ENCODE assay signal across 1 cellular context in the genomic region with DNA sequence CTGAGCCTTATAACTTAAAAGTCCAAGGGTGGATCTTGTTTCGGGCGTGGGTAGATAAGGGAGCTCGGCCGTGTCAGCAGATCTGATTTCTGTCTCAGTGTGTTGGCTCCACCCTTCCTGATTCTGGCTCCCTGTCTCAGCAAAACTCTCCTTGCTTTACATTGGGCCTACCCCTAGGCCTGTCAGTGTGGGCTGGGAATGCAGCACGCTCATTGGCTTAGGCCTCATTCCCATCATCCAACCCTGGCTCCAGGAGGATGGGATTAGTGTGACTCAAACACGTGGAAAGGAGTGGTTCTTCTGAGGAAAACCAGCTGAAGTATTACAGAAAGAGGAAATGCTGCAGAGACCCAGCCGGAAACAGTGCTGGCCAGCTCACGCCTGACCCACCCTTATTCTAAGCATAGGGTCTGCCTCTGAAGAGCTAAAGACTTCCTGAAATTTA.
A peak's percentile ranks its signal among the peaks of the same experiment; 100 is the strongest.
TF ChIP-seq lines count a peak whose summit lies in the region.

No MANE protein-coding gene starts in this region.

TF ChIP-seq in K562, 482 proteins besides CTCF, POLR2A, EP300 and RAD21 (continued from another document and continues in another):
- TF ChIP-seq, protein P1, sequence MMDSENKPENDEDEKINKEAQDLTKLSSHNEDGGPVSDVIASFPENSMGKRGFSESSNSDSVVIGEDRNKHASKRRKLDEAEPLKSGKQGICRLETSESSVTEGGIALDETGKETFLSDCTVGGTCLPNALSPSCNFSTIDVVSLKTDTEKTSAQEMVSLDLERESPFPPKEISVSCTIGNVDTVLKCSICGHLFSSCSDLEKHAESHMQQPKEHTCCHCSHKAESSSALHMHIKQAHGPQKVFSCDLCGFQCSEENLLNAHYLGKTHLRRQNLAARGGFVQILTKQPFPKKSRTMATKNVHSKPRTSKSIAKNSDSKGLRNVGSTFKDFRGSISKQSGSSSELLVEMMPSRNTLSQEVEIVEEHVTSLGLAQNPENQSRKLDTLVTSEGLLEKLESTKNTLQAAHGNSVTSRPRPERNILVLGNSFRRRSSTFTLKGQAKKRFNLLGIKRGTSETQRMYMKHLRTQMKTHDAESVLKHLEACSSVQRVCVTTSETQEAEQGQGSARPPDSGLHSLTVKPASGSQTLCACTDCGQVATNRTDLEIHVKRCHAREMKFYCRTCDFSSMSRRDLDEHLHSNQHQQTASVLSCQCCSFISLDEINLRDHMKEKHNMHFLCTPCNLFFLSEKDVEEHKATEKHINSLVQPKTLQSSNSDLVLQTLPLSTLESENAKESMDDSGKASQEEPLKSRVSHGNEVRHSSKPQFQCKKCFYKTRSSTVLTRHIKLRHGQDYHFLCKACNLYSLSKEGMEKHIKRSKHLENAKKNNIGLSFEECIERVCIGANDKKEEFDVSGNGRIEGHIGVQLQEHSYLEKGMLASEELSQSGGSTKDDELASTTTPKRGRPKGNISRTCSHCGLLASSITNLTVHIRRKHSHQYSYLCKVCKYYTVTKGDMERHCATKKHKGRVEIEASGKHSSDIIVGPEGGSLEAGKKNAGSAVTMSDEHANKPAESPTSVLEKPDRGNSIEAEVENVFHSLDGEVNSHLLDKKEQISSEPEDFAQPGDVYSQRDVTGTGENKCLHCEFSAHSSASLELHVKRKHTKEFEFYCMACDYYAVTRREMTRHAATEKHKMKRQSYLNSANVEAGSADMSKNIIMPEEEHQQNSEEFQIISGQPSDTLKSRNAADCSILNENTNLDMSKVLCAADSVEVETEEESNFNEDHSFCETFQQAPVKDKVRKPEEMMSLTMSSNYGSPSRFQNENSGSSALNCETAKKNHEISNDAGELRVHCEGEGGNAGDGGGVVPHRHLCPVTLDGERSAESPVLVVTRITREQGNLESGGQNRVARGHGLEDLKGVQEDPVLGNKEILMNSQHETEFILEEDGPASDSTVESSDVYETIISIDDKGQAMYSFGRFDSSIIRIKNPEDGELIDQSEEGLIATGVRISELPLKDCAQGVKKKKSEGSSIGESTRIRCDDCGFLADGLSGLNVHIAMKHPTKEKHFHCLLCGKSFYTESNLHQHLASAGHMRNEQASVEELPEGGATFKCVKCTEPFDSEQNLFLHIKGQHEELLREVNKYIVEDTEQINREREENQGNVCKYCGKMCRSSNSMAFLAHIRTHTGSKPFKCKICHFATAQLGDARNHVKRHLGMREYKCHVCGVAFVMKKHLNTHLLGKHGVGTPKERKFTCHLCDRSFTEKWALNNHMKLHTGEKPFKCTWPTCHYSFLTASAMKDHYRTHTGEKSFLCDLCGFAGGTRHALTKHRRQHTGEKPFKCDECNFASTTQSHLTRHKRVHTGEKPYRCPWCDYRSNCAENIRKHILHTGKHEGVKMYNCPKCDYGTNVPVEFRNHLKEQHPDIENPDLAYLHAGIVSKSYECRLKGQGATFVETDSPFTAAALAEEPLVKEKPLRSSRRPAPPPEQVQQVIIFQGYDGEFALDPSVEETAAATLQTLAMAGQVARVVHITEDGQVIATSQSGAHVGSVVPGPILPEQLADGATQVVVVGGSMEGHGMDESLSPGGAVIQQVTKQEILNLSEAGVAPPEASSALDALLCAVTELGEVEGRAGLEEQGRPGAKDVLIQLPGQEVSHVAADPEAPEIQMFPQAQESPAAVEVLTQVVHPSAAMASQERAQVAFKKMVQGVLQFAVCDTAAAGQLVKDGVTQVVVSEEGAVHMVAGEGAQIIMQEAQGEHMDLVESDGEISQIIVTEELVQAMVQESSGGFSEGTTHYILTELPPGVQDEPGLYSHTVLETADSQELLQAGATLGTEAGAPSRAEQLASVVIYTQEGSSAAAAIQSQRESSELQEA (IDR thresholded peaks at IDR 0.05; ENCODE audit: low read depth): no peak
- TF ChIP-seq, protein P2, sequence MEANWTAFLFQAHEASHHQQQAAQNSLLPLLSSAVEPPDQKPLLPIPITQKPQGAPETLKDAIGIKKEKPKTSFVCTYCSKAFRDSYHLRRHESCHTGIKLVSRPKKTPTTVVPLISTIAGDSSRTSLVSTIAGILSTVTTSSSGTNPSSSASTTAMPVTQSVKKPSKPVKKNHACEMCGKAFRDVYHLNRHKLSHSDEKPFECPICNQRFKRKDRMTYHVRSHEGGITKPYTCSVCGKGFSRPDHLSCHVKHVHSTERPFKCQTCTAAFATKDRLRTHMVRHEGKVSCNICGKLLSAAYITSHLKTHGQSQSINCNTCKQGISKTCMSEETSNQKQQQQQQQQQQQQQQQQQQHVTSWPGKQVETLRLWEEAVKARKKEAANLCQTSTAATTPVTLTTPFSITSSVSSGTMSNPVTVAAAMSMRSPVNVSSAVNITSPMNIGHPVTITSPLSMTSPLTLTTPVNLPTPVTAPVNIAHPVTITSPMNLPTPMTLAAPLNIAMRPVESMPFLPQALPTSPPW (CRISPR knock-in tag; IDR thresholded peaks at IDR 0.05): no peak
- TF ChIP-seq ZNF133 (CRISPR knock-in tag; IDR thresholded peaks at IDR 0.05) (no peak), JUN (IDR thresholded peaks at IDR 0.05; ENCODE audit: borderline replicate concordance, low read depth, low read length) (no peak), JUN (CRISPR knock-in tag; IDR thresholded peaks at IDR 0.05; ENCODE audit: borderline replicate concordance) (no peak), TRIM28 (IDR thresholded peaks at IDR 0.05) (no peak), FIP1L1 (IDR thresholded peaks at IDR 0.05; ENCODE audit: low read depth, low read length, poor library complexity, severe bottlenecking) (no peak), NCOA1 (IDR thresholded peaks at IDR 0.05; ENCODE audit: low read depth) (no peak), KDM2B (CRISPR knock-in tag; IDR thresholded peaks at IDR 0.05) (no peak), XRCC3 (IDR thresholded peaks at IDR 0.05) (no peak), C11orf30 (IDR thresholded peaks at IDR 0.05; ENCODE audit: low read depth) (0 out of 2 replicates have a peak, but pooled peaks have one; percentile 21), ARID2 (IDR thresholded peaks at IDR 0.05) (no peak), XRCC4 (IDR thresholded peaks at IDR 0.05; ENCODE audit: extremely low read depth, insufficient read depth, insufficient read length) (no peak), HNRNPL (IDR thresholded peaks at IDR 0.05; ENCODE audit: low read depth, low read length) (no peak), ZFX (CRISPR knock-in tag; IDR thresholded peaks at IDR 0.05) (no peak), NEUROD1 (IDR thresholded peaks at IDR 0.05; ENCODE audit: borderline replicate concordance, low read depth, low read length, partially characterized antibody) (no peak), SREBF2 (CRISPR knock-in tag; IDR thresholded peaks at IDR 0.05) (no peak), KAT8 (IDR thresholded peaks at IDR 0.05; ENCODE audit: low read depth) (no peak), NBN (IDR thresholded peaks at IDR 0.05; ENCODE audit: low read depth) (no peak), ELF1 (tag; IDR thresholded peaks at IDR 0.05) (0 out of 2 replicates have a peak, but pooled peaks have one; percentile 3), CBX5 (IDR thresholded peaks at IDR 0.05; ENCODE audit: borderline replicate concordance, low read depth) (no peak), SNRNP70 (optimal IDR thresholded peaks at IDR 0.05; ENCODE audit: low read depth, low read length) (no peak), MAFK (IDR thresholded peaks at IDR 0.05; ENCODE audit: low read length) (peak; percentile 24; the same call in 1 of the 2 replicates), GABPA (tag; conservative IDR thresholded peaks at IDR 0.05; ENCODE audit: low read depth) (peak; percentile 67), MECOM (CRISPR knock-in tag; IDR thresholded peaks at IDR 0.05) (no peak), CHD2 (IDR thresholded peaks at IDR 0.05; ENCODE audit: low read depth, low read length) (no peak), DACH1 (IDR thresholded peaks at IDR 0.05; ENCODE audit: partially characterized antibody) (no peak), CXXC5 (CRISPR knock-in tag; IDR thresholded peaks at IDR 0.05) (peak; percentile 34; the same call in 1 of the 2 replicates), ZNF12 (CRISPR knock-in tag; IDR thresholded peaks at IDR 0.05) (no peak), ATF7 (IDR thresholded peaks at IDR 0.05) (no peak), SETDB1 (IDR thresholded peaks at IDR 0.05; ENCODE audit: low read length) (no peak), CREB1 (IDR thresholded peaks at IDR 0.05) (no peak), CREB1 (CRISPR knock-in tag; IDR thresholded peaks at IDR 0.05) (no peak), FOXJ3 (CRISPR knock-in tag; IDR thresholded peaks at IDR 0.05) (no peak), ETV1 (tag; conservative IDR thresholded peaks at IDR 0.05; ENCODE audit: low read depth) (no peak), TFAM (CRISPR knock-in tag; conservative IDR thresholded peaks at IDR 0.05) (no peak), ZC3H8 (IDR thresholded peaks at IDR 0.05) (no peak), CREBBP (IDR thresholded peaks at IDR 0.05; ENCODE audit: low read depth, low read length) (no peak), SIX5 (IDR thresholded peaks at IDR 0.05; ENCODE audit: borderline replicate concordance in 1 of 2, insufficient read depth in 1 of 2, low read depth in 1 of 2, low read length in 2 of 2) (no peak), HNRNPUL1 (IDR thresholded peaks at IDR 0.05; ENCODE audit: low read length) (no peak), KLF1 (tag; IDR thresholded peaks at IDR 0.05) (no peak)
- TF ChIP-seq, protein P3, sequence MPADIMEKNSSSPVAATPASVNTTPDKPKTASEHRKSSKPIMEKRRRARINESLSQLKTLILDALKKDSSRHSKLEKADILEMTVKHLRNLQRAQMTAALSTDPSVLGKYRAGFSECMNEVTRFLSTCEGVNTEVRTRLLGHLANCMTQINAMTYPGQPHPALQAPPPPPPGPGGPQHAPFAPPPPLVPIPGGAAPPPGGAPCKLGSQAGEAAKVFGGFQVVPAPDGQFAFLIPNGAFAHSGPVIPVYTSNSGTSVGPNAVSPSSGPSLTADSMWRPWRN (IDR thresholded peaks at IDR 0.05; ENCODE audit: low read depth): no peak
- TF ChIP-seq, protein P4, sequence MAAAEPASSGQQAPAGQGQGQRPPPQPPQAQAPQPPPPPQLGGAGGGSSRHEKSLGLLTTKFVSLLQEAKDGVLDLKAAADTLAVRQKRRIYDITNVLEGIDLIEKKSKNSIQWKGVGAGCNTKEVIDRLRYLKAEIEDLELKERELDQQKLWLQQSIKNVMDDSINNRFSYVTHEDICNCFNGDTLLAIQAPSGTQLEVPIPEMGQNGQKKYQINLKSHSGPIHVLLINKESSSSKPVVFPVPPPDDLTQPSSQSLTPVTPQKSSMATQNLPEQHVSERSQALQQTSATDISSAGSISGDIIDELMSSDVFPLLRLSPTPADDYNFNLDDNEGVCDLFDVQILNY (CRISPR knock-in tag; IDR thresholded peaks at IDR 0.05): no peak
- TF ChIP-seq, protein P5, sequence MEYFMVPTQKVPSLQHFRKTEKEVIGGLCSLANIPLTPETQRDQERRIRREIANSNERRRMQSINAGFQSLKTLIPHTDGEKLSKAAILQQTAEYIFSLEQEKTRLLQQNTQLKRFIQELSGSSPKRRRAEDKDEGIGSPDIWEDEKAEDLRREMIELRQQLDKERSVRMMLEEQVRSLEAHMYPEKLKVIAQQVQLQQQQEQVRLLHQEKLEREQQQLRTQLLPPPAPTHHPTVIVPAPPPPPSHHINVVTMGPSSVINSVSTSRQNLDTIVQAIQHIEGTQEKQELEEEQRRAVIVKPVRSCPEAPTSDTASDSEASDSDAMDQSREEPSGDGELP (CRISPR knock-in tag; IDR thresholded peaks at IDR 0.05; ENCODE audit: borderline replicate concordance): peak; percentile 42; the same call in 1 of the 2 replicates
- TF ChIP-seq, protein P6, sequence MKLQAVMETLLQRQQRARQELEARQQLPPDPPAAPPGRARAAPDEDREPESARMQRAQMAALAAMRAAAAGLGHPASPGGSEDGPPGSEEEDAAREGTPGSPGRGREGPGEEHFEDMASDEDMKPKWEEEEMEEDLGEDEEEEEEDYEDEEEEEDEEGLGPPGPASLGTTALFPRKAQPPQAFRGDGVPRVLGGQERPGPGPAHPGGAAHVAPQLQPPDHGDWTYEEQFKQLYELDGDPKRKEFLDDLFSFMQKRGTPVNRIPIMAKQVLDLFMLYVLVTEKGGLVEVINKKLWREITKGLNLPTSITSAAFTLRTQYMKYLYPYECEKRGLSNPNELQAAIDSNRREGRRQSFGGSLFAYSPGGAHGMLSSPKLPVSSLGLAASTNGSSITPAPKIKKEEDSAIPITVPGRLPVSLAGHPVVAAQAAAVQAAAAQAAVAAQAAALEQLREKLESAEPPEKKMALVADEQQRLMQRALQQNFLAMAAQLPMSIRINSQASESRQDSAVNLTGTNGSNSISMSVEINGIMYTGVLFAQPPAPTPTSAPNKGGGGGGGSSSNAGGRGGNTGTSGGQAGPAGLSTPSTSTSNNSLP (IDR thresholded peaks at IDR 0.05; ENCODE audit: borderline replicate concordance, low read depth, low read length): no peak
- TF ChIP-seq, protein P7, sequence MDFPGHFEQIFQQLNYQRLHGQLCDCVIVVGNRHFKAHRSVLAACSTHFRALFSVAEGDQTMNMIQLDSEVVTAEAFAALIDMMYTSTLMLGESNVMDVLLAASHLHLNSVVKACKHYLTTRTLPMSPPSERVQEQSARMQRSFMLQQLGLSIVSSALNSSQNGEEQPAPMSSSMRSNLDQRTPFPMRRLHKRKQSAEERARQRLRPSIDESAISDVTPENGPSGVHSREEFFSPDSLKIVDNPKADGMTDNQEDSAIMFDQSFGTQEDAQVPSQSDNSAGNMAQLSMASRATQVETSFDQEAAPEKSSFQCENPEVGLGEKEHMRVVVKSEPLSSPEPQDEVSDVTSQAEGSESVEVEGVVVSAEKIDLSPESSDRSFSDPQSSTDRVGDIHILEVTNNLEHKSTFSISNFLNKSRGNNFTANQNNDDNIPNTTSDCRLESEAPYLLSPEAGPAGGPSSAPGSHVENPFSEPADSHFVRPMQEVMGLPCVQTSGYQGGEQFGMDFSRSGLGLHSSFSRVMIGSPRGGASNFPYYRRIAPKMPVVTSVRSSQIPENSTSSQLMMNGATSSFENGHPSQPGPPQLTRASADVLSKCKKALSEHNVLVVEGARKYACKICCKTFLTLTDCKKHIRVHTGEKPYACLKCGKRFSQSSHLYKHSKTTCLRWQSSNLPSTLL (IDR thresholded peaks at IDR 0.05): no peak; the same call in 1 of the 2 replicates
- TF ChIP-seq, protein P8, sequence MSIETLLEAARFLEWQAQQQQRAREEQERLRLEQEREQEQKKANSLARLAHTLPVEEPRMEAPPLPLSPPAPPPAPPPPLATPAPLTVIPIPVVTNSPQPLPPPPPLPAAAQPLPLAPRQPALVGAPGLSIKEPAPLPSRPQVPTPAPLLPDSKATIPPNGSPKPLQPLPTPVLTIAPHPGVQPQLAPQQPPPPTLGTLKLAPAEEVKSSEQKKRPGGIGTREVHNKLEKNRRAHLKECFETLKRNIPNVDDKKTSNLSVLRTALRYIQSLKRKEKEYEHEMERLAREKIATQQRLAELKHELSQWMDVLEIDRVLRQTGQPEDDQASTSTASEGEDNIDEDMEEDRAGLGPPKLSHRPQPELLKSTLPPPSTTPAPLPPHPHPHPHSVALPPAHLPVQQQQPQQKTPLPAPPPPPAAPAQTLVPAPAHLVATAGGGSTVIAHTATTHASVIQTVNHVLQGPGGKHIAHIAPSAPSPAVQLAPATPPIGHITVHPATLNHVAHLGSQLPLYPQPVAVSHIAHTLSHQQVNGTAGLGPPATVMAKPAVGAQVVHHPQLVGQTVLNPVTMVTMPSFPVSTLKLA (conservative IDR thresholded peaks at IDR 0.05): 0 out of 4 replicates have a peak, but pooled peaks of 1 of the 2 experiments have one; percentile 27
- TF ChIP-seq, protein P9, sequence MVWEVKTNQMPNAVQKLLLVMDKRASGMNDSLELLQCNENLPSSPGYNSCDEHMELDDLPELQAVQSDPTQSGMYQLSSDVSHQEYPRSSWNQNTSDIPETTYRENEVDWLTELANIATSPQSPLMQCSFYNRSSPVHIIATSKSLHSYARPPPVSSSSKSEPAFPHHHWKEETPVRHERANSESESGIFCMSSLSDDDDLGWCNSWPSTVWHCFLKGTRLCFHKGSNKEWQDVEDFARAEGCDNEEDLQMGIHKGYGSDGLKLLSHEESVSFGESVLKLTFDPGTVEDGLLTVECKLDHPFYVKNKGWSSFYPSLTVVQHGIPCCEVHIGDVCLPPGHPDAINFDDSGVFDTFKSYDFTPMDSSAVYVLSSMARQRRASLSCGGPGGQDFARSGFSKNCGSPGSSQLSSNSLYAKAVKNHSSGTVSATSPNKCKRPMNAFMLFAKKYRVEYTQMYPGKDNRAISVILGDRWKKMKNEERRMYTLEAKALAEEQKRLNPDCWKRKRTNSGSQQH (CRISPR knock-in tag; IDR thresholded peaks at IDR 0.05): no peak
